23 cellular contexts compared by ENCODE assay signal in the genomic region with DNA sequence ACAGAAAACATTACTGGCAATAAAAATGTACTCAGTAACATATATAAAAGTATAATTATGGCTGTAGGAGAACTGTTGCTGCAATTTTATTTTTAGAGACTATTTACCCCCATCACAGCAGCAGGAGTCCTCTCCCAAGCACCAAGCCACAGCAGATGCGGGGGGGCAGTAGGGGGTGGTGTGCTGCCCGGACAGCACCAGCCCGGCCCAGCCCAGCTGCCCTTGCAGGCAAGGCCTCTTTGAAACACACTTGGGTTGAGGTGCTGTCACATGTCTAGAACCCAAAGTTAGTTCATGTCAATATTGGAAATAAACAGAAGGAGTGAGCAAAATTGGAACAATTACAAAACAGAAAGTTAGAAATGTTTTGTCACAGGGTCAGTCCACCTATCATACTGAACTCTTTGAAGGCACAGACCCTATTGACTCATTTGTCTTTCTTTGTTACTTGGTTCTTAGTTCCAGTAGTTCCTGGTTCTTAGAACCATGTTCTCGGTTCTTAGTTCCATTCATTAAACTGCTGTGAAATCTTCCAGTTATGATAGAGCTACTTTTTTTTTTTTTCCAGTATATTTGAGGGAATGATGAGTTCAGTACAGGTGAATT.
"Had no signal": no experiment of that assay in that cellular context is flagged by ENCODE, and none has a peak within 500 bp of the region (broad histone marks: within the 10 kb centered on the region; RNA-seq: fewer than 3 reads in every experiment).

No MANE protein-coding gene starts in this region.

- H3K4me3 ChIP-seq: left lung, lung, thyroid gland had no signal

- H3K9me3 Mint-ChIP-seq: activated CD4-positive, alpha-beta T cell treated with anti-CD3 and anti-CD28 coated beads, Interleukin-2, amount 10 ng/mL, durations not matched to agents 7 days and 5 days; activated T-helper 2 cell treated with anti-CD3 and anti-CD28 coated beads, Interferon-gamma antibody, Interleukin-2, Interleukin-4, amounts not matched to agents 10 μg/mL and 5 μg/mL and 100 μg/mL, durations not matched to agents 14 hours and 24 hours and 36 hours; brain; dendritic cell treated with granulocyte-macrophage colony-stimulating factor and Interleukin-4, amounts not matched to agents 40 ng/mL and 50 ng/mL, for 4 days; neural crest cell; T-helper 1 cell treated with Interleukin-12 subunit alpha and Interleukin-12 subunit beta and Interleukin-4 antibody, amounts not matched to agents 30 μg/mL and 1 μg/mL, for 36 hours had no signal

- H3K4me1 Mint-ChIP-seq: brain; naive thymus-derived CD4-positive, alpha-beta T cell; neural crest cell had no signal

- H3K4me1 ChIP-seq: left lung, thyroid gland had no signal

- H3K9me3 ChIP-seq: left lung, thyroid gland had no signal

- H3K27ac Mint-ChIP-seq: activated CD4-positive, alpha-beta T cell treated with anti-CD3 and anti-CD28 coated beads, Interleukin-2, amount 10 ng/mL, durations not matched to agents 7 days and 5 days; activated T-helper 2 cell treated with anti-CD3 and anti-CD28 coated beads, Interferon-gamma antibody, Interleukin-2, Interleukin-4, amounts not matched to agents 10 μg/mL and 5 μg/mL and 100 μg/mL, durations not matched to agents 14 hours and 24 hours and 36 hours; brain; dendritic cell treated with granulocyte-macrophage colony-stimulating factor and Interleukin-4, amounts not matched to agents 40 ng/mL and 50 ng/mL, for 4 days; T-helper 1 cell treated with Interleukin-12 subunit alpha and Interleukin-12 subunit beta and Interleukin-4 antibody, amounts not matched to agents 30 μg/mL and 1 μg/mL, for 36 hours had no signal

- DNase-seq: activated CD4-positive, alpha-beta T cell treated with anti-CD3 and anti-CD28 coated beads, Interleukin-2, amount 10 ng/mL, durations not matched to agents 7 days and 5 days; activated CD4-positive, CD25-positive, alpha-beta regulatory T cell; activated naive CD4-positive, alpha-beta T cell treated with Interleukin-2 at 50 U/mL for 16 hours; aorta; effector CD4-positive, alpha-beta T cell; erythroblast; foreskin fibroblast; immature natural killer cell; kidney glomerular epithelial cell; naive thymus-derived CD4-positive, alpha-beta T cell; occipital lobe; small intestine; stimulated activated CD4-positive, alpha-beta T cell treated with anti-CD3 and anti-CD28 coated beads, Interleukin-15, amount 100 ng/mL, for 24 hours; stimulated activated naive CD4-positive, alpha-beta T cell; thyroid gland had no signal

- ATAC-seq: left lung; naive thymus-derived CD4-positive, alpha-beta T cell; sciatic nerve had no signal

- H3K27me3 ChIP-seq: left lung, thyroid gland had no signal

- H3K27ac ChIP-seq: left lung, thyroid gland had no signal

- H3K4me3 Mint-ChIP-seq: activated CD4-positive, alpha-beta T cell treated with anti-CD3 and anti-CD28 coated beads, Interleukin-2, amount 10 ng/mL, durations not matched to agents 7 days and 5 days; brain; dendritic cell treated with granulocyte-macrophage colony-stimulating factor and Interleukin-4, amounts not matched to agents 40 ng/mL and 50 ng/mL, for 4 days; immature natural killer cell; naive thymus-derived CD4-positive, alpha-beta T cell; neural crest cell; T-helper 1 cell treated with Interleukin-12 subunit alpha and Interleukin-12 subunit beta and Interleukin-4 antibody, amounts not matched to agents 30 μg/mL and 1 μg/mL, for 36 hours had no signal

- H3K27me3 Mint-ChIP-seq: activated CD4-positive, alpha-beta T cell treated with anti-CD3 and anti-CD28 coated beads, Interleukin-2, amount 10 ng/mL, durations not matched to agents 7 days and 5 days; brain; dendritic cell treated with granulocyte-macrophage colony-stimulating factor and Interleukin-4, amounts not matched to agents 40 ng/mL and 50 ng/mL, for 4 days; naive thymus-derived CD4-positive, alpha-beta T cell had no signal
